In genomic region chr17:42247734-42248133, GRCh38 we compare ENCODE assay signal across 9 cellular contexts. TPM values are rescaled to one million over a fixed set of nuclear protein-coding genes. Genes with fewer than 3 reads are reported as not detected.
DNase-seq lines count a peak whose midpoint lies in the region; ATAC-seq and TF ChIP-seq lines count a peak whose summit lies in the region.
"Had no signal": no experiment of that assay in that cellular context is flagged by ENCODE, and none has a peak within 500 bp of the region (broad histone marks: within the 10 kb centered on the region; RNA-seq: fewer than 3 reads in every experiment).

No MANE protein-coding gene starts in this region.

- no peak overlapping the region for H3K9ac ChIP-seq in rectal smooth muscle tissue (ENCODE audit: low read length)

- H3K4me3 ChIP-seq in DOHH2 (ENCODE audit: low read length) (peak overlapping the region; percentile 64; the same call in 1 of the 2 replicates), rectal smooth muscle tissue (ENCODE audit: low read length) (no peak overlapping the region), A673 (ENCODE audit: low read depth, low read length, poor library complexity, severe bottlenecking) (no peak overlapping the region)

- peaks cover 30% of the 10 kb centered on the region for H3K36me3 Mint-ChIP-seq in effector memory CD8-positive, alpha-beta T cell (ENCODE audit: insufficient read depth)

- TF ChIP-seq CTCF in DOHH2 (IDR thresholded peaks at IDR 0.05; ENCODE audit: low read depth, low read length, poor library complexity, severe bottlenecking): no peak
- TF ChIP-seq CTCF in A673 (conservative IDR thresholded peaks at IDR 0.05; ENCODE audit: low read depth, low read length): no peak

- H3K9me3 Mint-ChIP-seq in effector memory CD8-positive, alpha-beta T cell: no peaks in the 10 kb centered on the region

- no peak for ATAC-seq in effector memory CD8-positive, alpha-beta T cell (replicated peaks)
- ATAC-seq in GM21825 (IDR thresholded peaks at IDR 0.05; ENCODE audit: unreplicated experiment) (no peak), HG03039 (IDR thresholded peaks at IDR 0.05; ENCODE audit: unreplicated experiment) (no peak)

- H3K4me1 ChIP-seq in DOHH2 (ENCODE audit: control insufficient read depth, low read length): peaks cover 60% of the 10 kb centered on the region
- peaks cover 8% of the 10 kb centered on the region for H3K4me1 ChIP-seq in rectal smooth muscle tissue (ENCODE audit: control insufficient read depth, insufficient read depth, low read length)
- H3K4me1 ChIP-seq in A673 (ENCODE audit: insufficient read depth, low read length, poor library complexity, severe bottlenecking): no peaks in the 10 kb centered on the region

- H3K27me3 Mint-ChIP-seq in effector memory CD8-positive, alpha-beta T cell: no peaks in the 10 kb centered on the region

- peaks cover 20% of the 10 kb centered on the region for H3F3A ChIP-seq in DOHH2 (ENCODE audit: control insufficient read depth, insufficient read depth)

- CTCF ChIA-PET in A673 (lab: Charles Lee): no interaction called here

- H3K79me2 ChIP-seq in DOHH2 (ENCODE audit: control insufficient read depth, low read length): peaks cover 82% of the 10 kb centered on the region

- H3K4me2 ChIP-seq in DOHH2 (ENCODE audit: low read length): peak overlapping the region; percentile 69; the same call in 1 of the 2 replicates

- POLR2A ChIA-PET in A673 (lab: Charles Lee; ENCODE audit: low non-redundant PET): no interaction called here

- H3K36me3 ChIP-seq in DOHH2 (ENCODE audit: control insufficient read depth, low read length): no peaks in the 10 kb centered on the region
- no peaks in the 10 kb centered on the region for H3K36me3 ChIP-seq in rectal smooth muscle tissue (ENCODE audit: control insufficient read depth, insufficient read depth, low read length)
- no peaks in the 10 kb centered on the region for H3K36me3 ChIP-seq in A673 (ENCODE audit: insufficient read depth, low read length, poor library complexity, severe bottlenecking)

- BruUV-seq in A673 (replicated peaks; lab: Mats Ljungman, UMichigan): no TSS peak

- H3K27ac Mint-ChIP-seq in effector memory CD8-positive, alpha-beta T cell: peak overlapping the region; percentile 98 to 100

- H4K20me1 ChIP-seq in DOHH2 (ENCODE audit: control insufficient read depth, insufficient read depth, low read depth, low read length): no peaks in the 10 kb centered on the region

- H3K4me3 Mint-ChIP-seq in effector memory CD8-positive, alpha-beta T cell: peak overlapping the region; percentile 80 to 89

- peak; percentile 53 for DNase-seq in MV-4-11 (lab: John Stamatoyannopoulos, UW)
- DNase-seq in effector memory CD8-positive, alpha-beta T cell: no peak
- no peak for DNase-seq in activated CD4-positive, CD25-positive, alpha-beta regulatory T cell (lab: John Stamatoyannopoulos, UW)
- DNase-seq in A673 (ENCODE audit: low spot score): no peak
- DNase-seq: hippocampal formation had no signal

- H3K27me3 ChIP-seq in DOHH2 (ENCODE audit: control insufficient read depth, low read length) (no peaks in the 10 kb centered on the region), rectal smooth muscle tissue (ENCODE audit: control insufficient read depth, insufficient read depth, low read length) (no peaks in the 10 kb centered on the region), A673 (replicated peaks; ENCODE audit: insufficient read depth, low read depth, low read length, poor library complexity) (no peaks in the 10 kb centered on the region)

- H3K9me2 ChIP-seq in DOHH2 (replicated peaks; ENCODE audit: control insufficient read depth, low read length): no peaks in the 10 kb centered on the region

- peaks cover 44 to 66% of the 10 kb centered on the region in 2 donors for H3K4me1 Mint-ChIP-seq in effector memory CD8-positive, alpha-beta T cell (ENCODE audit: low read depth in 2 of 2)

- no peaks in the 10 kb centered on the region for H3K9me3 ChIP-seq in DOHH2 (ENCODE audit: control insufficient read depth, insufficient read depth, low read length)
- H3K9me3 ChIP-seq in A673 (ENCODE audit: low read depth, low read length, poor library complexity, severe bottlenecking): no peaks in the 10 kb centered on the region

- H3K27ac ChIP-seq in DOHH2 (ENCODE audit: low read depth, low read length): 0 out of 2 replicates have a peak overlapping the region, but pooled peaks have one; percentile 84
- peak overlapping the region; percentile 60 for H3K27ac ChIP-seq in rectal smooth muscle tissue (ENCODE audit: low read depth, low read length)
- no peak overlapping the region for H3K27ac ChIP-seq in A673 (ENCODE audit: low read depth, low read length, poor library complexity, severe bottlenecking)

- intact Hi-C loops in A673 (cut with micrococcal nuclease; ENCODE audit: unreplicated experiment): no loop called here

RNA-seq across cellular contexts. Expression of gene STAT5B, which starts 28.5 kb away (rescaled TPM):
- total RNA-seq in A673 (2021): 11.2 and 14.9 TPM in 2 replicates

RNA-seq across cellular contexts. Expression of gene STAT5A, which starts 40.6 kb away (rescaled TPM):
- total RNA-seq in A673 (2021): 0.19 TPM in 1 of 2 replicates, not detected in the other

RNA-seq across cellular contexts. Expression of gene GHDC, which starts 53.4 kb away (rescaled TPM):
- 3.7 and 3.9 TPM in 2 replicates for total RNA-seq in A673 (2021)
